ENCODE assay signal across 29 cellular contexts in genomic region chr18:32110005-32110404, GRCh38.
"Had no signal": no experiment of that assay in that cellular context is flagged by ENCODE, and none has a peak within 500 bp of the region (broad histone marks: within the 10 kb centered on the region; RNA-seq: fewer than 3 reads in every experiment).

No MANE protein-coding gene starts in this region.

- H3K9me3 ChIP-seq: colonic mucosa, MG63 had no signal

- H3K4me1 ChIP-seq: colonic mucosa had no signal

- H3K27ac ChIP-seq: brain microvascular endothelial cell, colonic mucosa, PC-9, SK-N-MC, WERI-Rb-1 had no signal

- H3K36me3 ChIP-seq: brain microvascular endothelial cell, colonic mucosa had no signal

- H3K9me3 Mint-ChIP-seq: activated CD4-positive, alpha-beta memory T cell treated with anti-CD3 and anti-CD28 coated beads for 36 hours; activated naive CD4-positive, alpha-beta T cell treated with anti-CD3 and anti-CD28 coated beads for 36 hours; activated naive CD4-positive, alpha-beta T cell treated with anti-CD3 and anti-CD28 coated beads, Interleukin-2, amount 50 U/mL, for 72 hours; activated T-helper 17 cell treated with anti-CD3 and anti-CD28 coated beads, Interleukin-2, amount 50 U/mL, for 72 hours had no signal

- H3K27ac Mint-ChIP-seq: activated CD4-positive, alpha-beta memory T cell treated with anti-CD3 and anti-CD28 coated beads for 36 hours; activated naive CD4-positive, alpha-beta T cell treated with anti-CD3 and anti-CD28 coated beads for 36 hours; activated T-helper 17 cell treated with anti-CD3 and anti-CD28 coated beads, Interleukin-2, amount 50 U/mL, for 72 hours had no signal

- H3K4me3 Mint-ChIP-seq: activated CD4-positive, alpha-beta memory T cell treated with anti-CD3 and anti-CD28 coated beads for 36 hours; activated naive CD4-positive, alpha-beta T cell treated with anti-CD3 and anti-CD28 coated beads for 36 hours; activated T-helper 17 cell treated with anti-CD3 and anti-CD28 coated beads, Interleukin-2, amount 50 U/mL, for 72 hours had no signal

- H3K4me3 ChIP-seq: colonic mucosa, MG63, PC-9, SK-N-MC had no signal

- H3K27me3 Mint-ChIP-seq: activated CD4-positive, alpha-beta memory T cell treated with anti-CD3 and anti-CD28 coated beads for 36 hours; activated T-helper 17 cell treated with anti-CD3 and anti-CD28 coated beads, Interleukin-2, amount 50 U/mL, for 72 hours had no signal

- DNase-seq: activated CD4-positive, alpha-beta memory T cell treated with anti-CD3 and anti-CD28 coated beads for 36 hours; activated CD4-positive, alpha-beta T cell treated with anti-CD3 and anti-CD28 coated beads, Interleukin-2, amount 50 U/mL, for 1 hour; activated CD8-positive, alpha-beta memory T cell treated with anti-CD3 and anti-CD28 coated beads, Interleukin-2, amount 50 U/mL, for 4 hours; activated gamma-delta T cell; activated naive CD4-positive, alpha-beta T cell treated with anti-CD3 and anti-CD28 coated beads for 36 hours; activated T-cell treated with anti-CD3 and anti-CD28 coated beads for 4 hours; activated T-cell treated with anti-CD3 and anti-CD28 coated beads, Interleukin-2, amount 50 U/mL, for 48 hours; amniotic stem cell; aorta; brain microvascular endothelial cell; central memory CD4-positive, alpha-beta T cell; colonic mucosa; Karpas-422; KBM-7; MG63; NCI-H1048; NCI-H1105 treated with DMSO at 0.1 percent for 48 hours; NCI-H1436; NCI-H1694; NCI-H1930; NCI-H345; NCI-H524 treated with DMSO at 0.1 percent for 48 hours; PC-9; Right ventricle myocardium superior; T1000; WERI-Rb-1 had no signal
